ENCODE assay signal across 8 cellular contexts in the genomic region with DNA sequence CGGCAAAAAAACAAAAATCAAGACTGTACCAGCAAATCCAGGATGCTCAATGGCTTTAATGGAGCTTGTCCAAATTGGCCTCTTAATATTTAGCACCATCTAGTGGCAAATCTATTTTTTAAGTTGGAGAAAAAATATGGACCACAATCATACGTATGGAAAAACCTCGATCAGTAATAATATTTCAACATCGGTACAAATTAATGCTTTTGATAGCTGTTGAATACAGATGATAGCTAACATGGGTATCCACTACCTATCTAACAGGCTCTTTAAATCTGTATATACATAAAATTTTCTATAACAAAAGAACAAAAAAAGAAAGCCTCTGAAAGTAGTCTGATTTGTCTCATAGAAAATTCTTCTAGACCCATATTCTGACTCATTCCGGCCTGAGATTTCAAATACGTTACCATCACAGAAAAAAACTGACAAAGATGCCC. TPM values are rescaled to one million over a fixed set of nuclear protein-coding genes. Genes with fewer than 3 reads are reported as not detected.
A peak's percentile ranks its signal among the peaks of the same experiment; 100 is the strongest.
DNase-seq lines count a peak whose midpoint lies in the region; ATAC-seq and TF ChIP-seq lines count a peak whose summit lies in the region.

No MANE protein-coding gene starts in this region.

- no peak overlapping the region for H3K4me3 ChIP-seq in esophagus squamous epithelium

- H3K4me3 Mint-ChIP-seq in activated T-cell treated with anti-CD3 and anti-CD28 coated beads, Interleukin-2, amount 50 U/mL, for 72 hours, result peak overlapping the region in 1 of 2 donors; percentile 51

- intact Hi-C loops in esophagus squamous epithelium (cut with DNase I), result no loop called here

- no peak for DNase-seq in activated T-cell treated with anti-CD3 and anti-CD28 coated beads, Interleukin-2, amount 50 U/mL, for 72 hours
- DNase-seq in activated T-cell treated with anti-CD3 and anti-CD28 coated beads, Interleukin-2, amount 50 U/mL, for 1 hour, result no peak
- DNase-seq in LoVo (ENCODE audit: low spot score) (peak; percentile 67), SHP77 treated with DMSO at 0.1 percent for 48 hours (lab: John Stamatoyannopoulos, UW) (peak; percentile 69), esophagus squamous epithelium (lab: John Stamatoyannopoulos, UW) (no peak), non-pigmented ciliary epithelial cell (ENCODE audit: low read depth) (peak; percentile 30)

- H3K27ac ChIP-seq in esophagus squamous epithelium, result no peak overlapping the region

- H3K4me1 ChIP-seq in esophagus squamous epithelium, result peaks cover 0 to 10% (median 3%) of the 10 kb centered on the region in 3 donors

- no peaks in the 10 kb centered on the region for H3K27me3 ChIP-seq in esophagus squamous epithelium

- no peak for TF ChIP-seq POLR2A in esophagus squamous epithelium (IDR thresholded peaks at IDR 0.05)

- H3K27ac Mint-ChIP-seq in activated T-cell treated with anti-CD3 and anti-CD28 coated beads, Interleukin-2, amount 50 U/mL, for 72 hours, result peak overlapping the region; percentile 47

- no peaks in the 10 kb centered on the region for H3K9me3 ChIP-seq in esophagus squamous epithelium

- H3K9me3 Mint-ChIP-seq in activated T-cell treated with anti-CD3 and anti-CD28 coated beads, Interleukin-2, amount 50 U/mL, for 72 hours, result no peaks in the 10 kb centered on the region

- peaks cover 4 to 8% of the 10 kb centered on the region in 2 donors for H3K36me3 Mint-ChIP-seq in activated T-cell treated with anti-CD3 and anti-CD28 coated beads, Interleukin-2, amount 50 U/mL, for 72 hours (ENCODE audit: insufficient read depth in 2 of 2)

- peak; percentile 56 to 61 for ATAC-seq in activated T-cell treated with anti-CD3 and anti-CD28 coated beads, Interleukin-2, amount 50 U/mL, for 72 hours (replicated peaks in 1 of 2)
- ATAC-seq in GM19324 (IDR thresholded peaks at IDR 0.05; ENCODE audit: low FRiP score, unreplicated experiment) (no peak), GM18858 (IDR thresholded peaks at IDR 0.05; ENCODE audit: unreplicated experiment) (no peak)

- H3K36me3 ChIP-seq in esophagus squamous epithelium, result peaks cover 0 to 4% (median 0%) of the 10 kb centered on the region in 3 donors

- TF ChIP-seq CTCF in esophagus squamous epithelium (IDR thresholded peaks at IDR 0.05), result peak; percentile 37 to 81 (median 70)

- H3K4me1 Mint-ChIP-seq in activated T-cell treated with anti-CD3 and anti-CD28 coated beads, Interleukin-2, amount 50 U/mL, for 72 hours (ENCODE audit: low read depth), result peaks cover 58% of the 10 kb centered on the region

- WGBS in esophagus squamous epithelium, 2 donors, result 11 to 16% methylated on average over 6 of the region's 6 CpGs

- no peaks in the 10 kb centered on the region for H3K27me3 Mint-ChIP-seq in activated T-cell treated with anti-CD3 and anti-CD28 coated beads, Interleukin-2, amount 50 U/mL, for 72 hours (ENCODE audit: low read depth)

RNA-seq across cellular contexts. Expression of gene COA1, which starts 29.2 kb away (rescaled TPM):
- 100 to 1,000 TPM in 1 of 2 donors, 10 to 100 TPM in 1; 85.4 to 106 TPM for total RNA-seq in activated T-cell treated with anti-CD3 and anti-CD28 coated beads, Interleukin-2, amount 50 U/mL, for 72 hours
- total RNA-seq in esophagus squamous epithelium, result 10 to 100 TPM; 20.5 to 59.1 (median 42.3) TPM

RNA-seq across cellular contexts. Expression of gene BLVRA, which starts 58.4 kb away (rescaled TPM):
- 10 to 100 TPM; 29.8 to 36.1 TPM for total RNA-seq in activated T-cell treated with anti-CD3 and anti-CD28 coated beads, Interleukin-2, amount 50 U/mL, for 72 hours
- 10 to 100 TPM; 34.2 to 83.2 (median 60.4) TPM for total RNA-seq in esophagus squamous epithelium

Comparison
In these comparisons a context has a peak if more than half of its experiments do, and no peak if none do; other contexts are left out.
1. ATAC-seq: peak in activated T-cell treated with anti-CD3 and anti-CD28 coated beads, Interleukin-2, amount 50 U/mL, for 72 hours (2 of 2); none in GM19324 (single experiment) and GM18858 (single experiment).
2. DNase-seq: peak in LoVo (single experiment), SHP77 treated with DMSO at 0.1 percent for 48 hours (single experiment) and non-pigmented ciliary epithelial cell (single experiment); none in activated T-cell treated with anti-CD3 and anti-CD28 coated beads, Interleukin-2, amount 50 U/mL, for 72 hours (0 of 2), activated T-cell treated with anti-CD3 and anti-CD28 coated beads, Interleukin-2, amount 50 U/mL, for 1 hour (single experiment) and esophagus squamous epithelium (single experiment).